Comparison of ENCODE assay signal across 16 cellular contexts in genomic region chr6:100035873-100036653, GRCh38. TPM values are rescaled to one million over a fixed set of nuclear protein-coding genes. Genes with fewer than 3 reads are reported as not detected.
DNase-seq lines count a peak whose midpoint lies in the region; ATAC-seq and TF ChIP-seq lines count a peak whose summit lies in the region.
"Had no signal": no experiment of that assay in that cellular context is flagged by ENCODE, and none has a peak within 500 bp of the region (broad histone marks: within the 10 kb centered on the region; RNA-seq: fewer than 3 reads in every experiment).

No MANE protein-coding gene starts in this region.

- H3K79me2 ChIP-seq in OCI-LY3 (ENCODE audit: low read length): no peaks in the 10 kb centered on the region

- H3K9ac ChIP-seq in OCI-LY3 (ENCODE audit: low read length): no peak overlapping the region

- H3K36me3 ChIP-seq in OCI-LY3 (replicated peaks; ENCODE audit: low read depth, low read length) (no peaks in the 10 kb centered on the region), right lobe of liver (no peaks in the 10 kb centered on the region), spleen (no peaks in the 10 kb centered on the region)

- DNase-seq in ACHN (peak; percentile 41), right lobe of liver (no peak), islet precursor cell (no peak), left ventricle myocardium superior (no peak), spleen (no peak)
- DNase-seq: activated CD4-positive, alpha-beta memory T cell treated with anti-CD3 and anti-CD28 coated beads for 36 hours; effector memory CD8-positive, alpha-beta T cell; GF-D8; Karpas-422; NCI-H524; stimulated activated naive B cell treated with anti-CD40 and anti-IgM and Interleukin-4, amounts not matched to agents 10 μg/mL and 1 μg/mL and 100 μg/mL, for 72 hours had no signal

- peaks cover 11% of the 10 kb centered on the region for H3K4me1 ChIP-seq in OCI-LY3 (ENCODE audit: low read length)
- no peaks in the 10 kb centered on the region for H3K4me1 ChIP-seq in right lobe of liver
- H3K4me1 ChIP-seq in spleen: no peaks in the 10 kb centered on the region

- 36% methylated on average over 8 of the region's 8 CpGs for WGBS in right lobe of liver (ENCODE audit: insufficient coverage, low coverage, low lambda C conversion rate, missing lambda C conversion rate)
- 35 to 48% (median 42%) methylated on average over 8 of the region's 8 CpGs for WGBS in spleen, 5 donors

- H3K4me2 ChIP-seq in OCI-LY3 (ENCODE audit: low read length): peak overlapping the region; percentile 69

- in situ Hi-C loops in ACHN (cut with HindIII; ENCODE audit: low pct_ligation_motif_present, low pct_unique_long_range_greater_than_20kb, low sequenced_read_pairs): no loop called here

- ATAC-seq in GM19438 (IDR thresholded peaks at IDR 0.05; ENCODE audit: low read depth, unreplicated experiment) (peak; percentile 98), HG02970 (IDR thresholded peaks at IDR 0.05; ENCODE audit: low FRiP score, unreplicated experiment) (peak; percentile 67), right lobe of liver (no peak), left ventricle myocardium superior (no peak)
- ATAC-seq: effector memory CD8-positive, alpha-beta T cell had no signal

- H4K20me1 ChIP-seq in OCI-LY3 (ENCODE audit: insufficient read depth, low read length): no peaks in the 10 kb centered on the region

- intact Hi-C loops in right lobe of liver (cut with DNase I) (no loop called here), left ventricle myocardium superior (cut with micrococcal nuclease) (no loop called here), spleen (cut with DNase I; ENCODE audit: low total_unique reads) (no loop called here)

- no peak for TF ChIP-seq POLR2A in right lobe of liver (IDR thresholded peaks at IDR 0.05)
- TF ChIP-seq POLR2A in spleen (IDR thresholded peaks at IDR 0.05): no peak

- TF ChIP-seq CTCF in OCI-LY3 (IDR thresholded peaks at IDR 0.05; ENCODE audit: low read depth, low read length) (no peak), right lobe of liver (IDR thresholded peaks at IDR 0.05) (no peak), spleen (IDR thresholded peaks at IDR 0.05 in 8 of 11, conservative IDR thresholded peaks at IDR 0.05 in 3 of 11) (no peak)

- H3K27me3 ChIP-seq in OCI-LY3 (ENCODE audit: low read depth, low read length) (no peaks in the 10 kb centered on the region), right lobe of liver (no peaks in the 10 kb centered on the region), spleen (replicated peaks in 1 of 7) (no peaks in the 10 kb centered on the region)

- H2AFZ ChIP-seq in OCI-LY3 (ENCODE audit: low read depth, low read length): no peak overlapping the region

- H3K9me3 ChIP-seq in OCI-LY3 (ENCODE audit: insufficient read depth, low read length): no peaks in the 10 kb centered on the region
- H3K9me3 ChIP-seq in right lobe of liver: no peaks in the 10 kb centered on the region
- H3K9me3 ChIP-seq in spleen: peaks cover 0 to 25% (median 12%) of the 10 kb centered on the region in 8 donors

- H3K27ac ChIP-seq in OCI-LY3 (ENCODE audit: low read length): no peak overlapping the region
- no peak overlapping the region for H3K27ac ChIP-seq in right lobe of liver
- H3K27ac ChIP-seq in spleen: no peak overlapping the region

- peak overlapping the region; percentile 49 for H3K4me3 ChIP-seq in OCI-LY3 (ENCODE audit: low read length)
- no peak overlapping the region for H3K4me3 ChIP-seq in right lobe of liver
- H3K4me3 ChIP-seq in spleen: no peak overlapping the region

RNA-seq across cellular contexts. Expression of gene MCHR2, which starts 42.0 kb away (rescaled TPM):
- total RNA-seq in right lobe of liver (not detected), left ventricle myocardium superior (not detected), spleen (not detected)
- polyA plus RNA-seq in spleen: not detected
- total RNA-seq: activated CD4-positive, alpha-beta memory T cell treated with anti-CD3 and anti-CD28 coated beads for 36 hours; T-helper 1 cell treated with Interleukin-12 subunit alpha and Interleukin-12 subunit beta and Interleukin-4 antibody, amounts not matched to agents 30 ng/mL and 1 ng/mL, for 36 hours had no signal
- polyA plus RNA-seq: adipose tissue had no signal

Comparison
In these comparisons a context has a peak if more than half of its experiments do, and no peak if none do; other contexts are left out.
1. ATAC-seq: peak in GM19438 (single experiment) and HG02970 (single experiment); none in right lobe of liver (0 of 4) and left ventricle myocardium superior (single experiment).